In genomic region chr17:42778570-42778969, GRCh38 we compare ENCODE assay signal across 34 cellular contexts. TPM values are rescaled to one million over a fixed set of nuclear protein-coding genes. Genes with fewer than 3 reads are reported as not detected.
"Had no signal": no experiment of that assay in that cellular context is flagged by ENCODE, and none has a peak within 500 bp of the region (broad histone marks: within the 10 kb centered on the region; RNA-seq: fewer than 3 reads in every experiment).

No MANE protein-coding gene starts in this region.

- H3K4me3 ChIP-seq: cardiac muscle cell, coronary artery, dorsolateral prefrontal cortex, gastroesophageal sphincter, hepatocyte, left ventricle myocardium inferior, lung, mucosa of descending colon, psoas muscle, smooth muscle cell, suprapubic skin, tibial artery had no signal

- H3K79me2 ChIP-seq: parathyroid adenoma had no signal

- H3K27ac Mint-ChIP-seq: activated naive CD8-positive, alpha-beta T cell; activated T-cell treated with anti-CD3 and anti-CD28 coated beads, Interleukin-2, amount 50 U/mL, for 72 hours; brain; T-helper 2 cell treated with Interferon-gamma antibody and Interleukin-4, amounts not matched to agents 5 μg/mL and 100 μg/mL, for 36 hours had no signal

- H3K9me3 Mint-ChIP-seq: activated T-cell treated with anti-CD3 and anti-CD28 coated beads, Interleukin-2, amount 50 U/mL, for 72 hours; brain; T-cell; T-helper 2 cell treated with Interferon-gamma antibody and Interleukin-4, amounts not matched to agents 5 μg/mL and 100 μg/mL, for 36 hours had no signal

- H3K4me2 ChIP-seq: hepatocyte, smooth muscle cell had no signal

- H3K4me1 ChIP-seq: parathyroid adenoma had no signal

- H3K27ac ChIP-seq: cardiac muscle cell, coronary artery, dorsolateral prefrontal cortex, gastroesophageal sphincter, left ventricle myocardium inferior, parathyroid adenoma, psoas muscle, suprapubic skin, tibial artery had no signal

- H3K9me3 ChIP-seq: gastroesophageal sphincter, left ventricle myocardium inferior, mucosa of descending colon, psoas muscle, suprapubic skin, tibial artery had no signal

- H3K4me3 Mint-ChIP-seq: activated naive CD8-positive, alpha-beta T cell; activated T-cell treated with anti-CD3 and anti-CD28 coated beads, Interleukin-2, amount 50 U/mL, for 72 hours; T-helper 2 cell treated with Interferon-gamma antibody and Interleukin-4, amounts not matched to agents 5 μg/mL and 100 μg/mL, for 36 hours had no signal

- ATAC-seq: activated T-cell treated with anti-CD3 and anti-CD28 coated beads, Interleukin-2, amount 50 U/mL, for 72 hours; gastroesophageal sphincter; psoas muscle; T-cell had no signal

- H2AFZ ChIP-seq: hepatocyte, parathyroid adenoma had no signal

- H3K9ac ChIP-seq: parathyroid adenoma had no signal

- DNase-seq: activated CD4-positive, alpha-beta T cell treated with anti-CD3 and anti-CD28 coated beads for 4 hours; activated CD4-positive, alpha-beta T cell treated with anti-CD3 and anti-CD28 coated beads, Interleukin-2, amount 50 U/mL, for 4 hours; activated effector memory CD4-positive, alpha-beta T cell treated with Interleukin-2 at 50 U/mL for 16 hours; activated naive CD4-positive, alpha-beta T cell treated with Interleukin-2 at 50 U/mL for 16 hours; activated T-cell treated with anti-CD3 and anti-CD28 coated beads for 4 hours; activated T-cell treated with anti-CD3 and anti-CD28 coated beads, Interleukin-2, amount 50 U/mL, for 72 hours; anterior cingulate cortex; cerebellar nuclear complex; dorsolateral prefrontal cortex; effector memory CD4-positive, alpha-beta T cell; erythroblast; islet precursor cell; left ventricle myocardium inferior; mesendoderm; occipital lobe; psoas muscle; stimulated activated CD4-positive, alpha-beta T cell treated with anti-CD3 and anti-CD28 coated beads, Interleukin-15, amount 100 ng/mL, for 24 hours; stimulated activated CD4-positive, alpha-beta T cell treated with anti-CD3 and anti-CD28 coated beads, Interleukin-2, amount 100 ng/mL, for 24 hours; stimulated activated naive CD4-positive, alpha-beta T cell; T-cell; tibial artery had no signal

RNA-seq across cellular contexts. Expression of gene WNK4, which starts 1.8 kb away (rescaled TPM):
- total RNA-seq: left ventricle myocardium inferior, ureter had no signal
- polyA plus RNA-seq: smooth muscle cell had no signal

RNA-seq across cellular contexts. Expression of gene RAMP2, which starts 17.5 kb away (rescaled TPM):
- total RNA-seq: activated T-cell treated with anti-CD3 and anti-CD28 coated beads, Interleukin-2, amount 50 U/mL, for 72 hours; T-cell had no signal

RNA-seq across cellular contexts. Expression of gene CNTD1, which starts 20.1 kb away (rescaled TPM):
- total RNA-seq: left ventricle myocardium inferior, smooth muscle cell, T-cell had no signal
